Comparison of ENCODE assay signal across 10 cellular contexts in genomic region chr15:66931768-66932633, GRCh38.
DNase-seq lines count a peak whose midpoint lies in the region; ATAC-seq and TF ChIP-seq lines count a peak whose summit lies in the region.
"Had no signal": no experiment of that assay in that cellular context is flagged by ENCODE, and none has a peak within 500 bp of the region (broad histone marks: within the 10 kb centered on the region; RNA-seq: fewer than 3 reads in every experiment).

No MANE protein-coding gene starts in this region.

- CTCF ChIA-PET in Calu3 (lab: Charles Lee) = interaction anchor here (0.6 to 2.2 kb wide), 13 partner anchors 9 to 372 kb away, joined by 3 to 21 read pairs (median 4); no protein-coding TSS in a partner anchor

- no peaks in the 10 kb centered on the region for H3K27me3 ChIP-seq in endodermal cell (ENCODE audit: control insufficient read depth, insufficient read depth, low read length, poor library complexity, severe bottlenecking)
- H3K27me3 ChIP-seq in neural progenitor cell = no peaks in the 10 kb centered on the region
- H3K27me3 ChIP-seq: tibial nerve had no signal

- ATAC-seq in GM18870 (IDR thresholded peaks at IDR 0.05; ENCODE audit: unreplicated experiment) (no peak), HG02759 (IDR thresholded peaks at IDR 0.05; ENCODE audit: unreplicated experiment) (no peak), HG03354 (IDR thresholded peaks at IDR 0.05; ENCODE audit: poor library complexity, severe bottlenecking, unreplicated experiment) (no peak)

- peaks cover 8% of the 10 kb centered on the region for H3K36me3 Mint-ChIP-seq in Calu3 (ENCODE audit: insufficient read depth, unreplicated experiment)
- H3K36me3 Mint-ChIP-seq in endodermal cell (ENCODE audit: low read depth) = peaks cover 23% of the 10 kb centered on the region
- peaks cover 2% of the 10 kb centered on the region for H3K36me3 Mint-ChIP-seq in neural progenitor cell

- H3K9me3 Mint-ChIP-seq in Calu3 (ENCODE audit: low read depth, unreplicated experiment) (peaks cover 6% of the 10 kb centered on the region), endodermal cell (peaks cover 41% of the 10 kb centered on the region), neural progenitor cell (peaks cover 20% of the 10 kb centered on the region)

- no peaks in the 10 kb centered on the region for H4K20me1 ChIP-seq in neural progenitor cell (ENCODE audit: low read depth)

- peak overlapping the region; percentile 69 for H3K27ac ChIP-seq in endodermal cell (ENCODE audit: low read depth, low read length)
- peak overlapping the region; percentile 49 for H3K27ac ChIP-seq in neural progenitor cell
- H3K27ac ChIP-seq: tibial nerve had no signal

- H3K4me3 Mint-ChIP-seq in Calu3 (ENCODE audit: low read depth, unreplicated experiment) (peak overlapping the region; percentile 57), endodermal cell (peak overlapping the region; percentile 22), neural progenitor cell (peak overlapping the region; percentile 46)

- DNase-seq in Calu3 = peak; percentile 89
- peak; percentile 72 for DNase-seq in NCI-H69 (lab: John Stamatoyannopoulos, UW)
- peak; percentile 67 for DNase-seq in endodermal cell
- peak; percentile 85 for DNase-seq in neural progenitor cell (ENCODE audit: low spot score)
- DNase-seq in NCI-H446 treated with DMSO at 0.1 percent for 48 hours (lab: John Stamatoyannopoulos, UW) = no peak

- H3K9me3 ChIP-seq in endodermal cell (ENCODE audit: control insufficient read depth, low read length) = peaks cover 35% of the 10 kb centered on the region
- peaks cover 12% of the 10 kb centered on the region for H3K9me3 ChIP-seq in neural progenitor cell (ENCODE audit: low read depth)
- H3K9me3 ChIP-seq: tibial nerve had no signal

- TF ChIP-seq CTCF in Calu3 (IDR thresholded peaks at IDR 0.05; ENCODE audit: unreplicated experiment) = no peak
- TF ChIP-seq CTCF in endodermal cell (conservative IDR thresholded peaks at IDR 0.05) = no peak
- no peak for TF ChIP-seq CTCF in neural progenitor cell (IDR thresholded peaks at IDR 0.05)

- H3K4me1 ChIP-seq in endodermal cell (ENCODE audit: control insufficient read depth, insufficient read depth, low read length) (peaks cover 30% of the 10 kb centered on the region), neural progenitor cell (peaks cover 20% of the 10 kb centered on the region)

- 53 to 61% methylated on average over 12 to 15 of the region's 15 CpGs for WGBS in endodermal cell (ENCODE audit: insufficient coverage in 1 of 2, insufficient read length in 1 of 2), 2 experiments

- H3K27ac Mint-ChIP-seq in Calu3 (ENCODE audit: unreplicated experiment) (peak overlapping the region; percentile 80), endodermal cell (peak overlapping the region; percentile 96), neural progenitor cell (peak overlapping the region; percentile 27)

- H3K9ac ChIP-seq in endodermal cell (ENCODE audit: extremely low read depth, low read length, poor library complexity, severe bottlenecking) = peak overlapping the region; percentile 36
- H3K9ac ChIP-seq in neural progenitor cell = no peak overlapping the region

- peaks cover 4% of the 10 kb centered on the region for H3K36me3 ChIP-seq in endodermal cell (ENCODE audit: control insufficient read depth, insufficient read depth, low read length)
- H3K36me3 ChIP-seq in neural progenitor cell = no peaks in the 10 kb centered on the region
- H3K36me3 ChIP-seq: tibial nerve had no signal

- H3K4me2 ChIP-seq in neural progenitor cell = peak overlapping the region; percentile 63

- peak overlapping the region; percentile 53 for H3K4me3 ChIP-seq in endodermal cell (ENCODE audit: low read length)
- H3K4me3 ChIP-seq in neural progenitor cell = peak overlapping the region; percentile 10
- H3K4me3 ChIP-seq: lung, tibial nerve had no signal

- H3K4me1 Mint-ChIP-seq in Calu3 (ENCODE audit: low read depth, unreplicated experiment) (peaks cover 45% of the 10 kb centered on the region), endodermal cell (peaks cover 54% of the 10 kb centered on the region), neural progenitor cell (peaks cover 33% of the 10 kb centered on the region)

- no peaks in the 10 kb centered on the region for H3K79me2 ChIP-seq in neural progenitor cell (ENCODE audit: low read depth)

- intact Hi-C loops in Calu3 (cut with micrococcal nuclease; ENCODE audit: unreplicated experiment) = no loop called here

- H2AFZ ChIP-seq in neural progenitor cell (replicated peaks) = no peak overlapping the region

- H3K27me3 Mint-ChIP-seq in Calu3 (ENCODE audit: unreplicated experiment) (no peaks in the 10 kb centered on the region), endodermal cell (ENCODE audit: insufficient read depth) (no peaks in the 10 kb centered on the region), neural progenitor cell (ENCODE audit: insufficient read depth, low read depth) (peaks cover 7% of the 10 kb centered on the region)

- BruUV-seq in Calu3 (replicated peaks; lab: Mats Ljungman, UMichigan) = no TSS peak

- H3F3A ChIP-seq in neural progenitor cell (ENCODE audit: low read depth) = peaks cover 20% of the 10 kb centered on the region

Comparison
In these comparisons a context has a peak if more than half of its experiments do, and no peak if none do; other contexts are left out.
1. H3K27ac Mint-ChIP-seq: peak in every context shown above with its lines; median percentile 96 in endodermal cell; 80 in Calu3; 27 in neural progenitor cell.